1 cellular context compared by ENCODE assay signal in genomic region chr19:10832659-10833296, GRCh38.
TF ChIP-seq lines count a peak whose summit lies in the region.

No MANE protein-coding gene starts in this region.

TF ChIP-seq in WTC11, 78 proteins besides CTCF, POLR2A, EP300 and RAD21 (continued from another document):
- no peak for TF ChIP-seq AR (CRISPR knock-in tag; IDR thresholded peaks at IDR 0.05)
- no peak for TF ChIP-seq ZNF532 (CRISPR knock-in tag; IDR thresholded peaks at IDR 0.05; ENCODE audit: borderline replicate concordance)
- no peak for TF ChIP-seq SP1 (CRISPR knock-in tag; conservative IDR thresholded peaks at IDR 0.05)
- TF ChIP-seq MLX (CRISPR knock-in tag; IDR thresholded peaks at IDR 0.05): no peak
- TF ChIP-seq MYBL2 (CRISPR knock-in tag; IDR thresholded peaks at IDR 0.05): no peak
- TF ChIP-seq AFF4 (CRISPR knock-in tag; IDR thresholded peaks at IDR 0.05; ENCODE audit: borderline replicate concordance): no peak
TF ChIP-seq in WTC11: peak in this region for 0.
